ENCODE assay signal across 17 cellular contexts in the genomic region with DNA sequence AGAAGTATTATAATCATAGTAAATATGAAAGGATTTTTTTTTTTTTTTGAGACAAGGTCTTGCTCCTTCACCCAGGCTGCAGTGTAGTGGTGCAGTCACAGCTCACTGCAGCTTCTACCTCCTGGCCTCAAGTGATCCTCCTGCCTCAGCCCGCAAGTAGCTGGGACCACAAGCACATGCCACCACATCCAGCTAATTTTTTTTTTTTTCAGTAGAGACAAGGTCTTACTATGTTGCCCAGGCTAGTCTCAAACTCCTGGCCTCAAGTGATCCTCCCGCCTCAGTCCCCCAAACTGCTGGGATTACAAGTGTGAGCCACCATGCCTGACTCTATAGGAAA.
DNase-seq lines count a peak whose midpoint lies in the region; ATAC-seq and TF ChIP-seq lines count a peak whose summit lies in the region.
"Had no signal": no experiment of that assay in that cellular context is flagged by ENCODE, and none has a peak within 500 bp of the region (broad histone marks: within the 10 kb centered on the region; RNA-seq: fewer than 3 reads in every experiment).

No MANE protein-coding gene starts in this region.

- H4K20me1 ChIP-seq in OCI-LY3 (ENCODE audit: insufficient read depth, low read length) = no peaks in the 10 kb centered on the region

- H3K4me2 ChIP-seq in OCI-LY3 (ENCODE audit: low read length) = peak overlapping the region; percentile 63

- no peaks in the 10 kb centered on the region for H3K9me3 Mint-ChIP-seq in Caco-2 (ENCODE audit: unreplicated experiment)
- H3K9me3 Mint-ChIP-seq in progenitor cell of endocrine pancreas (ENCODE audit: low read depth) = no peaks in the 10 kb centered on the region
- H3K9me3 Mint-ChIP-seq: activated naive CD4-positive, alpha-beta T cell treated with anti-CD3 and anti-CD28 coated beads, Interleukin-2, amount 10 ng/mL, durations not matched to agents 7 days and 5 days; CD8-positive, alpha-beta T cell had no signal

- H3K4me3 Mint-ChIP-seq in Caco-2 (ENCODE audit: unreplicated experiment) (no peak overlapping the region), progenitor cell of endocrine pancreas (ENCODE audit: low read depth) (no peak overlapping the region)
- H3K4me3 Mint-ChIP-seq: activated naive CD4-positive, alpha-beta T cell treated with anti-CD3 and anti-CD28 coated beads, Interleukin-2, amount 10 ng/mL, durations not matched to agents 7 days and 5 days; CD8-positive, alpha-beta T cell; T-cell had no signal

- POLR2A ChIA-PET in Caco-2 (lab: Charles Lee) = no interaction called here

- H3K79me2 ChIP-seq in OCI-LY3 (ENCODE audit: low read length) = no peaks in the 10 kb centered on the region

- H3K36me3 Mint-ChIP-seq in Caco-2 (ENCODE audit: insufficient read depth, unreplicated experiment) (no peaks in the 10 kb centered on the region), progenitor cell of endocrine pancreas (ENCODE audit: insufficient read depth) (no peaks in the 10 kb centered on the region)
- H3K36me3 Mint-ChIP-seq: CD8-positive, alpha-beta T cell; T-cell had no signal

- H3K27ac Mint-ChIP-seq in Caco-2 (ENCODE audit: unreplicated experiment) (no peak overlapping the region), progenitor cell of endocrine pancreas (no peak overlapping the region)
- H3K27ac Mint-ChIP-seq: activated naive CD4-positive, alpha-beta T cell treated with anti-CD3 and anti-CD28 coated beads, Interleukin-2, amount 10 ng/mL, durations not matched to agents 7 days and 5 days; CD8-positive, alpha-beta T cell; T-cell had no signal

- H3K27me3 ChIP-seq in GM06990 (replicated peaks; ENCODE audit: control insufficient read depth, insufficient read depth, low read length) (no peaks in the 10 kb centered on the region), OCI-LY3 (ENCODE audit: low read depth, low read length) (0 out of 2 replicates have a peak, but pooled peaks cover 5% of the 10 kb centered on the region), Caco-2 (replicated peaks; ENCODE audit: control insufficient read depth, insufficient read depth, low read length) (no peaks in the 10 kb centered on the region), brain microvascular endothelial cell (replicated peaks) (no peaks in the 10 kb centered on the region)
- H3K27me3 ChIP-seq: foreskin keratinocyte, right lobe of liver had no signal

- H3K9me3 ChIP-seq in OCI-LY3 (ENCODE audit: insufficient read depth, low read length) = no peaks in the 10 kb centered on the region
- H3K9me3 ChIP-seq in Caco-2 = no peaks in the 10 kb centered on the region
- H3K9me3 ChIP-seq: mucosa of descending colon, right lobe of liver had no signal

- H3K4me1 Mint-ChIP-seq in Caco-2 (ENCODE audit: low read depth, unreplicated experiment) (no peaks in the 10 kb centered on the region), progenitor cell of endocrine pancreas (ENCODE audit: low read depth) (no peaks in the 10 kb centered on the region)

- no TSS peak for BruUV-seq in Caco-2 (replicated peaks; lab: Mats Ljungman, UMichigan)

- in situ Hi-C loops in brain microvascular endothelial cell (cut with HindIII; ENCODE audit: low pct_ligation_motif_present, low sequenced_read_pairs) = no loop called here

- H3K27me3 Mint-ChIP-seq in Caco-2 (ENCODE audit: insufficient read depth, unreplicated experiment) (no peaks in the 10 kb centered on the region), progenitor cell of endocrine pancreas (no peaks in the 10 kb centered on the region)
- H3K27me3 Mint-ChIP-seq: T-cell had no signal

- H3K36me3 ChIP-seq in GM06990 (ENCODE audit: control insufficient read depth, insufficient read depth, low read length) (no peaks in the 10 kb centered on the region), OCI-LY3 (replicated peaks; ENCODE audit: low read depth, low read length) (no peaks in the 10 kb centered on the region), Caco-2 (ENCODE audit: control insufficient read depth, insufficient read depth, low read length) (no peaks in the 10 kb centered on the region), brain microvascular endothelial cell (replicated peaks) (no peaks in the 10 kb centered on the region)
- H3K36me3 ChIP-seq: right lobe of liver had no signal

- H3K4me3 ChIP-seq in GM06990 (replicated peaks; ENCODE audit: low read depth, low read length) (no peak overlapping the region), OCI-LY3 (ENCODE audit: low read length) (0 out of 2 replicates have a peak overlapping the region, but pooled peaks have one; percentile 45), Caco-2 (ENCODE audit: low read depth, low read length) (no peak overlapping the region), brain microvascular endothelial cell (ENCODE audit: low read depth, low read length) (no peak overlapping the region)
- H3K4me3 ChIP-seq: mucosa of descending colon, right lobe of liver had no signal

- H3K4me1 ChIP-seq in OCI-LY3 (ENCODE audit: low read length) (peaks cover 26% of the 10 kb centered on the region), Caco-2 (no peaks in the 10 kb centered on the region)
- H3K4me1 ChIP-seq: foreskin keratinocyte, right lobe of liver had no signal

- H2AFZ ChIP-seq in OCI-LY3 (ENCODE audit: low read depth, low read length) = no peak overlapping the region

- peak; percentile 31 for ATAC-seq in GM19328 (IDR thresholded peaks at IDR 0.05; ENCODE audit: unreplicated experiment)
- peak; percentile 38 for ATAC-seq in HG02759 (IDR thresholded peaks at IDR 0.05; ENCODE audit: unreplicated experiment)
- ATAC-seq: CD8-positive, alpha-beta T cell; foreskin keratinocyte; T-cell had no signal

- intact Hi-C loops in Caco-2 (cut with micrococcal nuclease; ENCODE audit: unreplicated experiment) = loop anchor here (10.0 kb wide), 1 partner anchor 196 kb away; no protein-coding TSS in a partner anchor

- TF ChIP-seq CTCF in GM06990 (IDR thresholded peaks at IDR 0.05; ENCODE audit: insufficient read depth, low read length, poor library complexity, severe bottlenecking) (no peak), OCI-LY3 (IDR thresholded peaks at IDR 0.05; ENCODE audit: low read depth, low read length) (no peak), Caco-2 (IDR thresholded peaks at IDR 0.05; ENCODE audit: insufficient read depth in 1 of 2, low read depth in 1 of 2, low read length in 1 of 2, severe bottlenecking in 1 of 2, unreplicated experiment in 1 of 2) (no peak), progenitor cell of endocrine pancreas (IDR thresholded peaks at IDR 0.05; ENCODE audit: unreplicated experiment) (no peak), brain microvascular endothelial cell (IDR thresholded peaks at IDR 0.05; ENCODE audit: low read depth, low read length, missing control alignments) (no peak)

- CTCF ChIA-PET in Caco-2 (lab: Charles Lee) = interaction anchor here (0.7 kb wide), 1 partner anchor 237 kb away, joined by 4 read pairs; no protein-coding TSS in a partner anchor

- DNase-seq in GM06990 (ENCODE audit: extremely low read depth, insufficient read length) (peak; percentile 13), Caco-2 (no peak), GM19240 (ENCODE audit: insufficient read length, low spot score) (no peak), progenitor cell of endocrine pancreas (ENCODE audit: low spot score, unreplicated experiment) (no peak), brain microvascular endothelial cell (no peak)
- DNase-seq: activated CD4-positive, alpha-beta T cell treated with anti-CD3 and anti-CD28 coated beads, Interleukin-2, amount 50 U/mL, for 4 hours; activated naive CD4-positive, alpha-beta T cell treated with anti-CD3 and anti-CD28 coated beads, Interleukin-2, amount 10 ng/mL, durations not matched to agents 7 days and 5 days; CD8-positive, alpha-beta T cell; foreskin keratinocyte; mucosa of descending colon; NCI-H2227 treated with DMSO at 0.1 percent for 48 hours; occipital lobe; right lobe of liver; T-cell had no signal

- no peak overlapping the region for H3K27ac ChIP-seq in OCI-LY3 (ENCODE audit: low read length)
- H3K27ac ChIP-seq in brain microvascular endothelial cell = no peak overlapping the region
- H3K27ac ChIP-seq: foreskin keratinocyte, right lobe of liver had no signal

- H3K9ac ChIP-seq in OCI-LY3 (ENCODE audit: low read length) = no peak overlapping the region
